Comparison of ENCODE assay signal across 8 cellular contexts in the genomic region with DNA sequence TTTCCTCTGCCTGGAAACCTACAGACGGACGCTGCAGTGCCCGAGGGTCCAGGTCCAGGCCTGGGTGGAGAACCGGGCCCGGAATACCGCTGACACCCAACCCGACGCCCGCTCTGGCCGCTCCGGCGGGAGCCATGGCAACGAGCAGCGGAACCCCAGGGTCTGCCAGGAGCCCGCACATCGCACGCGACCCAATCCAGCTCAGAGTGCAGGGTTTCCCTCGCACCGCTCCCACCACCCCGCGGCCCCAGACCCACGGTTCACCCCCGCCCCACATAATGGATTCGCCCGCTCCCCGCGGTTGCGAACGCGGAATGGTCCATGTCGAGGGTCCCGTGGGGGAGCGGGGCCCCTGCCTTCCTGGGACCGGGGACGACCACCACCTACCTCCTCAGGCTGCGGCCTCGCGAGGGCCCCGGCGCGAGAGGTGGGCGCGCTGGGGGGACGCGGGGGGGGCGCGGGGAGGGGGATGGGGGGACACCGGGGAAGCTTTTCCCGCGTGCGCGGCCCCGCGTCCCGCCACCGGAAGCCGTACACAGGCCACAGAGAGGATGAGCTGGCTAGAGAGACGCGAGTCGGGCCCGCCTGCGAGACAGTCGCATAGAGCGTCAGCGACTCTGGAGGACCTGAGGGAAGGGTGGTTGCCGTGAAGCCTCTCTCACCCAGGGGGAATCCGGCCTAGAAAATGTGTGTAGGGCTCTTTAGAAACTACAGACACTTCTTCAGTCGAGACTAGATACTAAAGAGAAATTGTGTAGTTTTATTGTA. TPM values are rescaled to one million over a fixed set of nuclear protein-coding genes. Genes with fewer than 3 reads are reported as not detected.
A peak's percentile ranks its signal among the peaks of the same experiment; 100 is the strongest.
DNase-seq lines count a peak whose midpoint lies in the region; ATAC-seq, FAIRE-seq and TF ChIP-seq lines count a peak whose summit lies in the region.

A gene with protein sequence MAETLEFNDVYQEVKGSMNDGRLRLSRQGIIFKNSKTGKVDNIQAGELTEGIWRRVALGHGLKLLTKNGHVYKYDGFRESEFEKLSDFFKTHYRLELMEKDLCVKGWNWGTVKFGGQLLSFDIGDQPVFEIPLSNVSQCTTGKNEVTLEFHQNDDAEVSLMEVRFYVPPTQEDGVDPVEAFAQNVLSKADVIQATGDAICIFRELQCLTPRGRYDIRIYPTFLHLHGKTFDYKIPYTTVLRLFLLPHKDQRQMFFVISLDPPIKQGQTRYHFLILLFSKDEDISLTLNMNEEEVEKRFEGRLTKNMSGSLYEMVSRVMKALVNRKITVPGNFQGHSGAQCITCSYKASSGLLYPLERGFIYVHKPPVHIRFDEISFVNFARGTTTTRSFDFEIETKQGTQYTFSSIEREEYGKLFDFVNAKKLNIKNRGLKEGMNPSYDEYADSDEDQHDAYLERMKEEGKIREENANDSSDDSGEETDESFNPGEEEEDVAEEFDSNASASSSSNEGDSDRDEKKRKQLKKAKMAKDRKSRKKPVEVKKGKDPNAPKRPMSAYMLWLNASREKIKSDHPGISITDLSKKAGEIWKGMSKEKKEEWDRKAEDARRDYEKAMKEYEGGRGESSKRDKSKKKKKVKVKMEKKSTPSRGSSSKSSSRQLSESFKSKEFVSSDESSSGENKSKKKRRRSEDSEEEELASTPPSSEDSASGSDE (minus strand): TSS at position 550 of the 768 bp plus-strand sequence. CDS start 771 bp downstream, outside the sequence.

- H2AFZ ChIP-seq in astrocyte (ENCODE audit: low read depth, low read length) = peak within 1 kb of the TSS; percentile 89
- H2AFZ ChIP-seq in hepatocyte = peak within 1 kb of the TSS; percentile 100

- H3K4me3 ChIP-seq in astrocyte (ENCODE audit: insufficient read depth, low read depth, low read length) = peak within 1 kb of the TSS; percentile 76
- H3K4me3 ChIP-seq in hepatocyte = peak within 1 kb of the TSS; percentile 80

- peak within 1 kb of the TSS; percentile 99 for H3K27ac Mint-ChIP-seq in astrocyte (ENCODE audit: unreplicated experiment)

- H3K4me1 ChIP-seq in astrocyte (ENCODE audit: insufficient read depth, low read length) (peaks cover 15% of the 10 kb centered on the region), hepatocyte (ENCODE audit: insufficient read depth) (peaks cover 16% of the 10 kb centered on the region)

- FAIRE-seq in astrocyte (lab: Jason Lieb, UNC) = no peak

- H3K9me3 Mint-ChIP-seq in astrocyte (ENCODE audit: unreplicated experiment) = no peaks in the 10 kb centered on the region

- peaks cover 6% of the 10 kb centered on the region for H4K20me1 ChIP-seq in astrocyte (ENCODE audit: insufficient read depth, low read length)
- no peaks in the 10 kb centered on the region for H4K20me1 ChIP-seq in hepatocyte (ENCODE audit: insufficient read depth, poor library complexity, severe bottlenecking)

- H3K9me3 ChIP-seq in astrocyte (ENCODE audit: insufficient read depth, low read depth, low read length) (no peaks in the 10 kb centered on the region), hepatocyte (ENCODE audit: low read depth) (no peaks in the 10 kb centered on the region)

- DNase-seq in NCI-H146 treated with DMSO at 0.1 percent for 48 hours (lab: John Stamatoyannopoulos, UW; ENCODE audit: unreplicated experiment) = peak; percentile 78
- DNase-seq in T-helper 9 cell = peak; percentile 77
- DNase-seq in astrocyte (ENCODE audit: low read depth) = peak; percentile 77
- DNase-seq in hepatocyte (ENCODE audit: low spot score) = peak; percentile 93
- DNase-seq in retina = peak; percentile 84
- no peak for DNase-seq in OCI-M2 (lab: John Stamatoyannopoulos, UW; ENCODE audit: unreplicated experiment)

- peaks cover 7% of the 10 kb centered on the region for H3K4me1 Mint-ChIP-seq in astrocyte (ENCODE audit: low read depth, unreplicated experiment)

- peaks cover 11% of the 10 kb centered on the region for H3K36me3 Mint-ChIP-seq in astrocyte (ENCODE audit: low read depth, unreplicated experiment)

- H3K4me3 Mint-ChIP-seq in astrocyte (ENCODE audit: unreplicated experiment) = peak within 1 kb of the TSS; percentile 94

- TF ChIP-seq CTCF in astrocyte (IDR thresholded peaks at IDR 0.05; ENCODE audit: insufficient read depth, low read depth, low read length) = no peak
- no peak for TF ChIP-seq CTCF in hepatocyte (IDR thresholded peaks at IDR 0.05; ENCODE audit: poor library complexity)

- ATAC-seq in GM18505 (IDR thresholded peaks at IDR 0.05; ENCODE audit: unreplicated experiment) (peak; percentile 99), HG02884 (IDR thresholded peaks at IDR 0.05; ENCODE audit: unreplicated experiment) (peak; percentile 99)

- H3K79me2 ChIP-seq in astrocyte (ENCODE audit: insufficient read depth, low read length) (peaks cover 50% of the 10 kb centered on the region), hepatocyte (peaks cover 38% of the 10 kb centered on the region)

- WGBS in hepatocyte (ENCODE audit: low lambda C conversion rate, missing lambda C conversion rate) = 1% methylated on average over 50 of the region's 69 CpGs

- no peaks in the 10 kb centered on the region for H3K9me2 ChIP-seq in hepatocyte (replicated peaks; ENCODE audit: insufficient read depth)

- H3K4me2 ChIP-seq in astrocyte (ENCODE audit: low read length) (peak within 1 kb of the TSS; percentile 86), hepatocyte (peak within 1 kb of the TSS; percentile 95)

- H3K27me3 ChIP-seq in astrocyte (ENCODE audit: insufficient read depth, low read length) (peaks cover 14% of the 10 kb centered on the region), hepatocyte (no peaks in the 10 kb centered on the region)

- H3K27ac ChIP-seq in astrocyte (ENCODE audit: low read depth, low read length) = peak within 1 kb of the TSS; percentile 64
- peak within 1 kb of the TSS; percentile 93 for H3K27ac ChIP-seq in hepatocyte

- peak; percentile 82 for TF ChIP-seq POLR2A in GM18505 (IDR thresholded peaks at IDR 0.05; ENCODE audit: borderline replicate concordance, extremely low read depth, insufficient read depth, insufficient read length)

- peaks cover 29% of the 10 kb centered on the region for H3K36me3 ChIP-seq in astrocyte (ENCODE audit: insufficient read depth, low read length)
- no peaks in the 10 kb centered on the region for H3K36me3 ChIP-seq in hepatocyte (replicated peaks; ENCODE audit: insufficient read depth, low read depth)

- peak within 1 kb of the TSS; percentile 90 for H3K9ac ChIP-seq in astrocyte (ENCODE audit: low read length)

- peaks cover 17% of the 10 kb centered on the region for H3K27me3 Mint-ChIP-seq in astrocyte (ENCODE audit: low read depth, unreplicated experiment)

RNA-seq across cellular contexts. Expression of the gene that starts here (rescaled TPM):
- 76.9 and 79.5 TPM in 2 replicates for total RNA-seq in astrocyte
- 64.6 and 68.6 TPM in 2 replicates for total RNA-seq in hepatocyte
- 34.0 and 42.3 TPM in 2 replicates for polyA plus RNA-seq in hepatocyte
